In the genomic region with DNA sequence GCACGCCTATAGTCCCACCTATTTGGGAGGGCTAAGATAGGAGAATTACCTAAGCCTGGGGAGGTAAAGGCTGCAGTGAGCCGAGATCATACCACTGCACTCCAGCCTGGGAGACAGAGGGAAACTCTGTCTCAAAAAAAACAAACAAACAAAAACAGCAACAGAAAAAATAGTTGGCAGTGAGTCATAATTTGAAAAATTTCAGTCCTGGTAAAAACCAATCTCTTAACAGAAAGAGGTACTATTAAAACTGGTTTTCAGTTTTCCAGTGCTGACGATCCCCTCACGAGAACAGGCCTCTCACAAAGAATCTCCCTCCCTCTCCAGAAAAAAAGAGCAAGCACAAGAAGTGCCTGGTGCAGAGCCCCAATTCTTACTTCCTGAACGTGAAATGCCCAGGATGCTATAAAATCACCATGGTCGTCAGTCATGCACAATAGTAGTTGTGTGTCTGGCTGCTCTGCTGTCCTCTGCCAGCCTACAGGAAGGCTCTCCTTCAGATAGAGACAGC, we compare ENCODE assay signal across 12 cellular contexts. TPM values are rescaled to one million over a fixed set of nuclear protein-coding genes. Genes with fewer than 3 reads are reported as not detected.
DNase-seq lines count a peak whose midpoint lies in the region; ATAC-seq and TF ChIP-seq lines count a peak whose summit lies in the region.
"Had no signal": no experiment of that assay in that cellular context is flagged by ENCODE, and none has a peak within 500 bp of the region (broad histone marks: within the 10 kb centered on the region; RNA-seq: fewer than 3 reads in every experiment).

No MANE protein-coding gene starts in this region.

- peak overlapping the region in 7 of 11 experiments; percentile 4 to 65 (median 20); a peak in 4 of 22 replicates for H3K4me2 ChIP-seq in BLaER1 treated with 17β-estradiol and CSF1 and Interleukin-3, amounts not matched to agents 10 nM and 100 nM

- H3K27me3 Mint-ChIP-seq in T-helper 17 cell: no peaks in the 10 kb centered on the region
- H3K27me3 Mint-ChIP-seq in activated T-cell treated with anti-CD3 and anti-CD28 coated beads, Interleukin-2, amount 50 U/mL, for 72 hours (ENCODE audit: low read depth): no peaks in the 10 kb centered on the region
- H3K27me3 Mint-ChIP-seq: B cell; naive thymus-derived CD8-positive, alpha-beta T cell had no signal

- no peaks in the 10 kb centered on the region for H3K9me3 Mint-ChIP-seq in activated T-cell treated with anti-CD3 and anti-CD28 coated beads, Interleukin-2, amount 50 U/mL, for 72 hours
- H3K9me3 Mint-ChIP-seq: activated T-helper 1 cell treated with anti-CD3 and anti-CD28 coated beads, Interleukin-12 subunit alpha, Interleukin-12 subunit beta, Interleukin-2, Interleukin-4 antibody, amounts not matched to agents 30 ng/mL and 10 ng/mL and 1 ng/mL, durations not matched to agents 14 hours and 24 hours and 36 hours; naive thymus-derived CD8-positive, alpha-beta T cell had no signal

- peaks cover 0 to 29% (median 10%) of the 10 kb centered on the region in 11 experiments; a peak in 11 of 22 replicates for H3K36me3 ChIP-seq in BLaER1 treated with 17β-estradiol and CSF1 and Interleukin-3, amounts not matched to agents 10 nM and 100 nM
- H3K36me3 ChIP-seq in cardiac muscle cell: no peaks in the 10 kb centered on the region

- H3K36me3 Mint-ChIP-seq in T-helper 17 cell (ENCODE audit: low read depth): no peaks in the 10 kb centered on the region
- H3K36me3 Mint-ChIP-seq in activated T-cell treated with anti-CD3 and anti-CD28 coated beads, Interleukin-2, amount 50 U/mL, for 72 hours (ENCODE audit: insufficient read depth in 2 of 2): no peaks in the 10 kb centered on the region
- H3K36me3 Mint-ChIP-seq: naive thymus-derived CD8-positive, alpha-beta T cell had no signal

- no peaks in the 10 kb centered on the region for H3K27me3 ChIP-seq in BLaER1 treated with 17β-estradiol and CSF1 and Interleukin-3, amounts not matched to agents 10 nM and 100 nM
- no peaks in the 10 kb centered on the region for H3K27me3 ChIP-seq in cardiac muscle cell

- 0 out of 22 replicates have a peak overlapping the region, but pooled peaks of 1 of the 11 experiments have one; percentile 21 for H3K9ac ChIP-seq in BLaER1 treated with 17β-estradiol and CSF1 and Interleukin-3, amounts not matched to agents 10 nM and 100 nM

- no peak overlapping the region for H3K4me3 Mint-ChIP-seq in T-helper 17 cell
- H3K4me3 Mint-ChIP-seq in activated T-cell treated with anti-CD3 and anti-CD28 coated beads, Interleukin-2, amount 50 U/mL, for 72 hours: no peak overlapping the region
- H3K4me3 Mint-ChIP-seq: activated T-helper 1 cell treated with anti-CD3 and anti-CD28 coated beads, Interleukin-12 subunit alpha, Interleukin-12 subunit beta, Interleukin-2, Interleukin-4 antibody, amounts not matched to agents 30 ng/mL and 10 ng/mL and 1 ng/mL, durations not matched to agents 14 hours and 24 hours and 36 hours; B cell; naive thymus-derived CD8-positive, alpha-beta T cell had no signal

- H3K4me1 ChIP-seq in BLaER1 treated with 17β-estradiol and CSF1 and Interleukin-3, amounts not matched to agents 10 nM and 100 nM: peaks cover 18 to 39% (median 25%) of the 10 kb centered on the region in 10 experiments
- peaks cover 35% of the 10 kb centered on the region for H3K4me1 ChIP-seq in cardiac muscle cell (ENCODE audit: low read depth)

- peak overlapping the region; percentile 27 for H3K27ac Mint-ChIP-seq in T-helper 17 cell
- no peak overlapping the region for H3K27ac Mint-ChIP-seq in activated T-cell treated with anti-CD3 and anti-CD28 coated beads, Interleukin-2, amount 50 U/mL, for 72 hours
- H3K27ac Mint-ChIP-seq: activated T-helper 1 cell treated with anti-CD3 and anti-CD28 coated beads, Interleukin-12 subunit alpha, Interleukin-12 subunit beta, Interleukin-2, Interleukin-4 antibody, amounts not matched to agents 30 ng/mL and 10 ng/mL and 1 ng/mL, durations not matched to agents 14 hours and 24 hours and 36 hours; B cell had no signal

- H3K9me3 ChIP-seq in BLaER1 treated with 17β-estradiol and CSF1 and Interleukin-3, amounts not matched to agents 10 nM and 100 nM (replicated peaks in 1 of 11): no peaks in the 10 kb centered on the region
- H3K9me3 ChIP-seq in T-helper 17 cell (ENCODE audit: control insufficient read depth, low read length, poor library complexity, severe bottlenecking): no peaks in the 10 kb centered on the region
- H3K9me3 ChIP-seq in cardiac muscle cell (ENCODE audit: low read depth): no peaks in the 10 kb centered on the region

- ATAC-seq in T-helper 17 cell (no peak), HG03108 (IDR thresholded peaks at IDR 0.05; ENCODE audit: unreplicated experiment) (no peak)
- no peak for ATAC-seq in activated T-cell treated with anti-CD3 and anti-CD28 coated beads, Interleukin-2, amount 50 U/mL, for 72 hours (replicated peaks in 1 of 2)
- ATAC-seq: naive thymus-derived CD8-positive, alpha-beta T cell had no signal

- H3K4me3 ChIP-seq in BLaER1 treated with 17β-estradiol and CSF1 and Interleukin-3, amounts not matched to agents 10 nM and 100 nM: no peak overlapping the region
- H3K4me3 ChIP-seq in cardiac muscle cell: no peak overlapping the region

- DNase-seq in T-helper 17 cell (no peak), cardiac muscle cell (ENCODE audit: low read depth in 1 of 2, low spot score in 1 of 2) (no peak), pons (ENCODE audit: low spot score) (peak; percentile 67)
- DNase-seq in stimulated activated naive CD4-positive, alpha-beta T cell (lab: John Stamatoyannopoulos, UW): no peak
- no peak for DNase-seq in activated T-cell treated with anti-CD3 and anti-CD28 coated beads, Interleukin-2, amount 50 U/mL, for 72 hours
- no peak for DNase-seq in activated effector memory CD4-positive, alpha-beta T cell treated with Interleukin-2 at 50 U/mL for 16 hours
- DNase-seq: naive thymus-derived CD8-positive, alpha-beta T cell; NCI-H1092 had no signal

- peaks cover 20% of the 10 kb centered on the region for H3K4me1 Mint-ChIP-seq in T-helper 17 cell
- H3K4me1 Mint-ChIP-seq in activated T-cell treated with anti-CD3 and anti-CD28 coated beads, Interleukin-2, amount 50 U/mL, for 72 hours (ENCODE audit: low read depth): peaks cover 35% of the 10 kb centered on the region

- H4K20me1 ChIP-seq in BLaER1 treated with 17β-estradiol and CSF1 and Interleukin-3, amounts not matched to agents 10 nM and 100 nM: peaks cover 18 to 100% (median 81%) of the 10 kb centered on the region in 11 experiments; a peak in 19 of 22 replicates

- H3K27ac ChIP-seq in BLaER1 treated with 17β-estradiol and CSF1 and Interleukin-3, amounts not matched to agents 10 nM and 100 nM: peak overlapping the region in 3 of 11 experiments; percentile 17 to 52 (median 27); a peak in 4 of 22 replicates
- peak overlapping the region; percentile 88 for H3K27ac ChIP-seq in cardiac muscle cell

- no peak for TF ChIP-seq CTCF in cardiac muscle cell (IDR thresholded peaks at IDR 0.05; ENCODE audit: low read depth, low read length)

RNA-seq across cellular contexts. Expression of gene MAP4, which starts 22.8 kb away (rescaled TPM):
- total RNA-seq in T-helper 17 cell (10 to 100 TPM; 80.6 to 89.7 TPM), cardiac muscle cell (133 and 138 TPM in 2 replicates)
- 136 and 145 TPM in 2 replicates for polyA plus RNA-seq in cardiac muscle cell
- total RNA-seq in activated T-cell treated with anti-CD3 and anti-CD28 coated beads, Interleukin-2, amount 50 U/mL, for 72 hours: 100 to 1,000 TPM; 135 to 149 TPM
